18 cellular contexts compared by ENCODE assay signal in the genomic region with DNA sequence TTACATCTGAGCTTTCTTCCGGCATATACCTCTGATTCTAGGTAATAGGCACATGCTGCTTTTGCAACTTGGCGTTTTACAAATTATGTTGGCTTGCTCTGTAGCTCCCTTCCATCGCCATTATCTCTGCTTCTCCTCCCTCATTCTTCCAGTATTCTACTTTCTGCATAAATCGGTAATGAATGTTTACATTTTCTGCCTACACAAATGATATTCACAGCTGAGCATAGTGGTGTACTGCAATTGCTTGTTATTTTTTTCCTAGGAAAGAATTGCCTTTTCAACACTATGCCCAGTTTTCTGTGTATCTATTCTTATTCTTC. TPM values are rescaled to one million over a fixed set of nuclear protein-coding genes. Genes with fewer than 3 reads are reported as not detected.
A peak's percentile ranks its signal among the peaks of the same experiment; 100 is the strongest.
DNase-seq lines count a peak whose midpoint lies in the region; ATAC-seq and TF ChIP-seq lines count a peak whose summit lies in the region.
"Had no signal": no experiment of that assay in that cellular context is flagged by ENCODE, and none has a peak within 500 bp of the region (broad histone marks: within the 10 kb centered on the region; RNA-seq: fewer than 3 reads in every experiment).

No MANE protein-coding gene starts in this region.

- no peak for TF ChIP-seq POLR2A in testis (IDR thresholded peaks at IDR 0.05)

- CTCF ChIA-PET in HEK293 (lab: Yijun Ruan, JAX): interaction anchor here (0.6 to 2.3 kb wide), 4 partner anchors 17 to 70 kb away, joined by 3 to 27 read pairs (median 6); no protein-coding TSS in a partner anchor
- CTCF ChIA-PET in naive thymus-derived CD4-positive, alpha-beta T cell (lab: Charles Lee): interaction anchor here (1.3 to 1.4 kb wide), 2 partner anchors 8 to 33 kb away, joined by 3 read pairs; no protein-coding TSS in a partner anchor

- POLR2A ChIA-PET in HEK293 (lab: Yijun Ruan, JAX): interaction anchor here (0.8 to 5.6 kb wide), 3 partner anchors 13 to 22 kb away, joined by 4 to 35 read pairs (median 16); a partner anchor contains a TSS
- POLR2A ChIA-PET in naive thymus-derived CD4-positive, alpha-beta T cell (lab: Charles Lee): interaction anchor here (0.9 to 3.2 kb wide), 4 partner anchors 16 to 43 kb away, joined by 3 to 14 read pairs (median 6); no protein-coding TSS in a partner anchor

- intact Hi-C loops in naive thymus-derived CD4-positive, alpha-beta T cell (cut with micrococcal nuclease): no loop called here
- intact Hi-C loops in testis (cut with DNase I; ENCODE audit: low total_unique reads): no loop called here

- H3K79me2 ChIP-seq in ACC112 (ENCODE audit: control insufficient read depth, insufficient read depth, low read length, unreplicated experiment): peaks cover 63% of the 10 kb centered on the region

- peaks cover 46 to 70% (median 66%) of the 10 kb centered on the region in 7 donors for H3K4me1 Mint-ChIP-seq in naive thymus-derived CD4-positive, alpha-beta T cell

- H3K36me3 ChIP-seq in ACC112 (ENCODE audit: insufficient read depth, low read length): no peaks in the 10 kb centered on the region
- peaks cover 0 to 24% of the 10 kb centered on the region in 2 experiments; a peak in 2 of 3 replicates for H3K36me3 ChIP-seq in HEK293 (ENCODE audit: control insufficient read depth in 2 of 2, insufficient read depth in 1 of 2, low read length in 2 of 2)
- peaks cover 32% of the 10 kb centered on the region for H3K36me3 ChIP-seq in brain microvascular endothelial cell (replicated peaks)
- peaks cover 0 to 43% (median 0%) of the 10 kb centered on the region in 3 experiments for H3K36me3 ChIP-seq in naive thymus-derived CD4-positive, alpha-beta T cell (ENCODE audit: control insufficient read depth in 2 of 3, insufficient read depth in 3 of 3, low read length in 3 of 3)
- H3K36me3 ChIP-seq in testis (ENCODE audit: low read depth, missing control alignments): no peaks in the 10 kb centered on the region

- H3K27me3 Mint-ChIP-seq in naive thymus-derived CD4-positive, alpha-beta T cell: no peaks in the 10 kb centered on the region
- H3K27me3 Mint-ChIP-seq: effector memory CD8-positive, alpha-beta T cell had no signal

- ATAC-seq in naive thymus-derived CD4-positive, alpha-beta T cell: no peak
- no peak for ATAC-seq in GM21515 (IDR thresholded peaks at IDR 0.05; ENCODE audit: unreplicated experiment)
- ATAC-seq: activated T-cell treated with anti-CD3 and anti-CD28 coated beads, Interleukin-2, amount 50 U/mL, for 4 hours; effector memory CD8-positive, alpha-beta T cell had no signal

- H3K9me3 Mint-ChIP-seq in naive thymus-derived CD4-positive, alpha-beta T cell: peaks cover 0 to 1% (median 0%) of the 10 kb centered on the region in 11 donors
- H3K9me3 Mint-ChIP-seq: activated T-cell treated with anti-CD3 and anti-CD28 coated beads, Interleukin-2, amount 50 U/mL, for 4 hours; effector memory CD8-positive, alpha-beta T cell had no signal

- peak overlapping the region in 8 of 9 donors; percentile 12 to 78 (median 60) for H3K27ac Mint-ChIP-seq in naive thymus-derived CD4-positive, alpha-beta T cell

- H3K36me3 Mint-ChIP-seq in naive thymus-derived CD4-positive, alpha-beta T cell: peaks cover 9 to 20% (median 17%) of the 10 kb centered on the region in 5 donors

- WGBS in testis, 2 donors: 65 to 75% methylated on average over 4 of the region's 4 CpGs

- H3K9me3 ChIP-seq in HEK293 (ENCODE audit: control insufficient read depth, insufficient read depth, low read depth, low read length) (no peaks in the 10 kb centered on the region), testis (no peaks in the 10 kb centered on the region)
- no peaks in the 10 kb centered on the region for H3K9me3 ChIP-seq in naive thymus-derived CD4-positive, alpha-beta T cell (ENCODE audit: control insufficient read depth in 2 of 3, low read length in 3 of 3)
- H3K9me3 ChIP-seq: right atrium auricular region, vagina had no signal

- H3K4me3 ChIP-seq in ACC112 (ENCODE audit: low read depth, low read length) (peak overlapping the region; percentile 26; the same call in 1 of the 2 replicates), HEK293 (ENCODE audit: low read depth, low read length) (no peak overlapping the region), brain microvascular endothelial cell (ENCODE audit: low read depth, low read length) (no peak overlapping the region), testis (no peak overlapping the region)
- no peak overlapping the region for H3K4me3 ChIP-seq in naive thymus-derived CD4-positive, alpha-beta T cell (ENCODE audit: low read length)
- H3K4me3 ChIP-seq: right atrium auricular region, vagina had no signal

- H3K4me1 ChIP-seq in ACC112 (ENCODE audit: control insufficient read depth, insufficient read depth, low read length, unreplicated experiment) (peaks cover 49% of the 10 kb centered on the region), HEK293 (ENCODE audit: control insufficient read depth, insufficient read depth, low read length) (peaks cover 13% of the 10 kb centered on the region), testis (peaks cover 26% of the 10 kb centered on the region)
- peaks cover 21 to 41% of the 10 kb centered on the region in 2 donors for H3K4me1 ChIP-seq in naive thymus-derived CD4-positive, alpha-beta T cell (ENCODE audit: control insufficient read depth in 2 of 2, insufficient read depth in 2 of 2, low read length in 2 of 2)

- in situ Hi-C loops in brain microvascular endothelial cell (cut with HindIII; ENCODE audit: low pct_ligation_motif_present, low sequenced_read_pairs): no loop called here

- no peaks in the 10 kb centered on the region for H3K27me3 ChIP-seq in ACC112 (ENCODE audit: insufficient read depth, low read length)
- H3K27me3 ChIP-seq in brain microvascular endothelial cell (replicated peaks): no peaks in the 10 kb centered on the region
- H3K27me3 ChIP-seq in naive thymus-derived CD4-positive, alpha-beta T cell (ENCODE audit: control insufficient read depth in 2 of 2, insufficient read depth in 2 of 2, low read length in 2 of 2): no peaks in the 10 kb centered on the region
- H3K27me3 ChIP-seq in testis: no peaks in the 10 kb centered on the region
- H3K27me3 ChIP-seq: right atrium auricular region, vagina had no signal

- TF ChIP-seq CTCF in HEK293 (tag by site-specific recombination; IDR thresholded peaks at IDR 0.05) (no peak), brain microvascular endothelial cell (IDR thresholded peaks at IDR 0.05; ENCODE audit: low read depth, low read length, missing control alignments) (no peak), testis (IDR thresholded peaks at IDR 0.05) (no peak)

- H3K4me3 Mint-ChIP-seq in naive thymus-derived CD4-positive, alpha-beta T cell: peak overlapping the region in 3 of 10 donors; percentile 1 to 9 (median 6)
- H3K4me3 Mint-ChIP-seq: activated T-cell treated with anti-CD3 and anti-CD28 coated beads, Interleukin-2, amount 50 U/mL, for 4 hours; effector memory CD8-positive, alpha-beta T cell had no signal

- H3K27ac ChIP-seq in ACC112 (ENCODE audit: low read depth, low read length) (peak overlapping the region; percentile 86), HEK293 (ENCODE audit: extremely low read depth, low read depth, low read length) (no peak overlapping the region), brain microvascular endothelial cell (peak overlapping the region; percentile 67), testis (no peak overlapping the region)
- no peak overlapping the region for H3K27ac ChIP-seq in naive thymus-derived CD4-positive, alpha-beta T cell (ENCODE audit: low read depth, low read length)
- H3K27ac ChIP-seq: KMS-11, vagina had no signal

- DNase-seq in brain microvascular endothelial cell: no peak
- no peak for DNase-seq in naive thymus-derived CD4-positive, alpha-beta T cell
- DNase-seq in activated CD8-positive, alpha-beta memory T cell treated with anti-CD3 and anti-CD28 coated beads for 24 hours: no peak
- no peak for DNase-seq in testis
- no peak for DNase-seq in NCI-H128 (lab: John Stamatoyannopoulos, UW; ENCODE audit: unreplicated experiment)
- DNase-seq: activated T-cell treated with anti-CD3 and anti-CD28 coated beads, Interleukin-2, amount 50 U/mL, for 4 hours; central memory CD4-positive, alpha-beta T cell; effector memory CD8-positive, alpha-beta T cell; midbrain; NCI-H1417; nucleus accumbens; stimulated activated CD4-positive, alpha-beta T cell treated with anti-CD3 and anti-CD28 coated beads, Interleukin-1b, Interleukin-23, amount 100 ng/mL, for 48 hours had no signal

- H2AFZ ChIP-seq in ACC112 (ENCODE audit: low read length, unreplicated experiment): no peak overlapping the region

TF ChIP-seq in HEK293, 187 proteins besides CTCF, POLR2A, EP300 and RAD21:
- TF ChIP-seq ZNF366 (tag by site-specific recombination; conservative IDR thresholded peaks at IDR 0.05): 0 out of 2 replicates have a peak, but pooled peaks have one; percentile 17
- no peak for TF ChIP-seq PRDM1 (tag by site-specific recombination; IDR thresholded peaks at IDR 0.05)
- no peak for TF ChIP-seq ZNF202 (tag by site-specific recombination; IDR thresholded peaks at IDR 0.05; ENCODE audit: borderline replicate concordance)

RNA-seq across cellular contexts. Expression of a gene that starts 18.9 kb away (rescaled TPM):
- 100 to 1,000 TPM; 169 to 235 (median 201) TPM for total RNA-seq in naive thymus-derived CD4-positive, alpha-beta T cell
- 10 to 100 TPM; 24.3 to 76.6 TPM for polyA plus RNA-seq in naive thymus-derived CD4-positive, alpha-beta T cell
- total RNA-seq in testis: 100 to 1,000 TPM in 1 of 2 donors, 10 to 100 TPM in 1; 81.6 to 101 TPM
- 71.0 TPM for polyA plus RNA-seq in testis (ENCODE audit: insufficient read depth, low read depth, low replicate concordance)

RNA-seq across cellular contexts. Expression of a gene that starts 30.7 kb away (rescaled TPM):
- 10 to 100 TPM; 31.1 to 71.3 (median 42.0) TPM for total RNA-seq in naive thymus-derived CD4-positive, alpha-beta T cell
- 10 to 100 TPM; 20.6 to 26.2 TPM for polyA plus RNA-seq in naive thymus-derived CD4-positive, alpha-beta T cell
- total RNA-seq in testis: 10 to 100 TPM; 39.8 to 41.7 TPM
- 18.1 TPM for polyA plus RNA-seq in testis (ENCODE audit: insufficient read depth, low read depth, low replicate concordance)

Comparison
In these comparisons a context has a peak if more than half of its experiments do, and no peak if none do; other contexts are left out.
1. H3K27ac ChIP-seq: peak in ACC112 (single experiment) and brain microvascular endothelial cell (single experiment); none in HEK293 (single experiment), naive thymus-derived CD4-positive, alpha-beta T cell (single experiment) and testis (0 of 2).